ENCODE assay signal across 9 cellular contexts in the genomic region with DNA sequence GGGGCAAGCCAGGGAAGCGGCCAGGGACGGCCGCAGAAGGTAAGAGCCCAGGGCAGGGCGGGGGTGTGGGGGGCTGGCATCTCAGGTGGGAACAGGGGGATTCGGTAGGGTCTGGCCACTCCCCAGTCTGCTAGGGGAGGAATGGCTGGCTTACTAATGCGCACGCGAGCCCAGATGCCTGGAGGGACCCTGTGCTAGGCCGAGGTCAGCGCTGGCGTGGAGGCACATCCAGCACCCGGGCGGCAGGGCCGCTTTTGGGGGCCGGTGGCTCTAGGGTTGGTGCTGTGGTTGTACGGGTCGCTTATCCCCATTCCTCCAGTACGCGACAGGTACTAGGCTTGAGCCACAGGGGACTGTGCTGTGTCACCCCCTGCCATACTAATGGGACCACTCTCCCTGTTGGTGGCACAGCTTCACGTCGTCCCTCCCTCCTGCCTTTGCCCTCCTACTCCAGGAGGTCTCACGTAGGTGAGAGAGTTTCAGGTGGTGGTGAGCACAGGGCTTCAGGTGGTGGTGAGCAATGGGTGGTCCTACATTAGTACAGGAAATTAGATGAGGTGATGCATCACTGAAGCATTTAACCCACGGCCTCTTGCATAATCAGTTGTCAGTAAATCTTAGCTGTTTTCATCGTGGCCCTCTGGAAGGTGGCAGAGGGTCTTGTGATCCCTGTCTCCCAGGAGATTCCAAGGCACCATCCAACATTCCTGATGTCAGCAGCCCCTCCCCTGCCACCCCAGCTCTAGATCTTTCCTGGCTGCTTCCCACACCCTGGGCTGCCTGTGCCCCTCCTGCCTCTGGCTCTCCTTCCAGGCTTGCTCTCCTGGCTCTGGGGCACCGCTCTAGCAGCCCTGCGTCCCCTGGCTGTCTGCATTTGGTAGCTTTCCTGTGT. TPM values are rescaled to one million over a fixed set of nuclear protein-coding genes. Genes with fewer than 3 reads are reported as not detected.
DNase-seq lines count a peak whose midpoint lies in the region; ATAC-seq and TF ChIP-seq lines count a peak whose summit lies in the region.
"Had no signal": no experiment of that assay in that cellular context is flagged by ENCODE, and none has a peak within 500 bp of the region (broad histone marks: within the 10 kb centered on the region; RNA-seq: fewer than 3 reads in every experiment).

No MANE protein-coding gene starts in this region.

- TF ChIP-seq CTCF in astrocyte of the cerebellum (IDR thresholded peaks at IDR 0.05; ENCODE audit: low read depth, low read length, missing control alignments) (no peak), MM.1S (IDR thresholded peaks at IDR 0.05; ENCODE audit: low read length) (no peak)

- in situ Hi-C loops in astrocyte of the cerebellum (cut with HindIII; ENCODE audit: low sequenced_read_pairs), result no loop called here

- H3K4me2 ChIP-seq in skeletal muscle satellite cell (ENCODE audit: low read length) (peak overlapping the region; percentile 79), MM.1S (ENCODE audit: low read depth, low read length) (no peak overlapping the region)

- H3K4me3 Mint-ChIP-seq in activated T-cell treated with anti-CD3 and anti-CD28 coated beads, Interleukin-2, amount 50 U/mL, for 4 hours, result peak overlapping the region; percentile 77
- H3K4me3 Mint-ChIP-seq: dendritic cell treated with granulocyte-macrophage colony-stimulating factor and Interleukin-4, amounts not matched to agents 40 ng/mL and 50 ng/mL, for 4 days had no signal

- H3K9ac ChIP-seq in skeletal muscle satellite cell (ENCODE audit: low read depth, low read length), result peak overlapping the region; percentile 15
- no peak overlapping the region for H3K9ac ChIP-seq in MM.1S (ENCODE audit: low read length)

- H3K27me3 Mint-ChIP-seq in activated T-cell treated with anti-CD3 and anti-CD28 coated beads, Interleukin-2, amount 50 U/mL, for 4 hours (ENCODE audit: low read depth), result peaks cover 21% of the 10 kb centered on the region

- H4K20me1 ChIP-seq in MM.1S (ENCODE audit: insufficient read depth, low read length), result no peaks in the 10 kb centered on the region

- H3K9me2 ChIP-seq in MM.1S (replicated peaks; ENCODE audit: insufficient read depth, low read length), result no peaks in the 10 kb centered on the region

- H3K9me3 Mint-ChIP-seq in activated T-cell treated with anti-CD3 and anti-CD28 coated beads, Interleukin-2, amount 50 U/mL, for 4 hours, result no peaks in the 10 kb centered on the region
- H3K9me3 Mint-ChIP-seq: dendritic cell treated with granulocyte-macrophage colony-stimulating factor and Interleukin-4, amounts not matched to agents 40 ng/mL and 50 ng/mL, for 4 days had no signal

- peaks cover 37% of the 10 kb centered on the region for H3K4me1 ChIP-seq in skeletal muscle satellite cell (ENCODE audit: control insufficient read depth, insufficient read depth, low read length)
- H3K4me1 ChIP-seq in MM.1S (ENCODE audit: low read length), result no peaks in the 10 kb centered on the region

- H3K27me3 ChIP-seq in skeletal muscle satellite cell (ENCODE audit: control insufficient read depth, insufficient read depth, low read length), result no peaks in the 10 kb centered on the region
- H3K27me3 ChIP-seq in MM.1S (replicated peaks; ENCODE audit: insufficient read depth, low read length), result peaks cover 14% of the 10 kb centered on the region

- no peaks in the 10 kb centered on the region for H3K36me3 Mint-ChIP-seq in activated T-cell treated with anti-CD3 and anti-CD28 coated beads, Interleukin-2, amount 50 U/mL, for 4 hours (ENCODE audit: insufficient read depth)

- peak; percentile 35 to 36 for ATAC-seq in activated T-cell treated with anti-CD3 and anti-CD28 coated beads, Interleukin-2, amount 50 U/mL, for 4 hours
- ATAC-seq in GM21737 (IDR thresholded peaks at IDR 0.05; ENCODE audit: unreplicated experiment), result no peak

- no peaks in the 10 kb centered on the region for H3F3A ChIP-seq in MM.1S (ENCODE audit: insufficient read depth, low read length)

- H3K4me3 ChIP-seq in astrocyte of the cerebellum (ENCODE audit: low read depth, low read length) (peak overlapping the region; percentile 60), iPS-18c (ENCODE audit: insufficient read depth, low read depth, low read length) (peak overlapping the region; percentile 71), skeletal muscle satellite cell (ENCODE audit: low read length) (peak overlapping the region; percentile 16), MM.1S (ENCODE audit: low read length) (no peak overlapping the region)

- no peak overlapping the region for H2AFZ ChIP-seq in MM.1S (ENCODE audit: low read length)

- H3K27ac ChIP-seq in MM.1S (ENCODE audit: low read length), result no peak overlapping the region

- H3K9me3 ChIP-seq in iPS-18c (ENCODE audit: control insufficient read depth, insufficient read depth, low read length) (no peaks in the 10 kb centered on the region), skeletal muscle satellite cell (replicated peaks; ENCODE audit: low read length) (no peaks in the 10 kb centered on the region), MM.1S (replicated peaks; ENCODE audit: insufficient read depth, low read length) (no peaks in the 10 kb centered on the region)

- peaks cover 2% of the 10 kb centered on the region for H3K36me3 ChIP-seq in skeletal muscle satellite cell (ENCODE audit: insufficient read depth, low read length)
- no peaks in the 10 kb centered on the region for H3K36me3 ChIP-seq in MM.1S (replicated peaks; ENCODE audit: insufficient read depth, low read length)

- H3K4me1 Mint-ChIP-seq in activated T-cell treated with anti-CD3 and anti-CD28 coated beads, Interleukin-2, amount 50 U/mL, for 4 hours (ENCODE audit: low read depth), result peaks cover 15% of the 10 kb centered on the region

- no peak for DNase-seq in activated T-cell treated with anti-CD3 and anti-CD28 coated beads, Interleukin-2, amount 50 U/mL, for 4 hours
- no peak for DNase-seq in activated T-cell treated with anti-CD3 and anti-CD28 coated beads, Interleukin-2, amount 50 U/mL, for 1 hour
- no peak for DNase-seq in astrocyte of the cerebellum (ENCODE audit: low read depth)
- no peak for DNase-seq in MM.1S
- DNase-seq in stimulated activated CD8-positive, alpha-beta memory T cell treated with anti-CD3 and anti-CD28 coated beads, Interleukin-4, amount 100 ng/mL, for 48 hours, result no peak

- no peaks in the 10 kb centered on the region for H3K79me2 ChIP-seq in MM.1S (ENCODE audit: low read length)

RNA-seq across cellular contexts. Expression of gene AEBP1, which starts 1.0 kb away (rescaled TPM):
- 10 to 100 TPM; 26.7 to 36.3 (median 35.7) TPM for total RNA-seq in activated T-cell treated with anti-CD3 and anti-CD28 coated beads, Interleukin-2, amount 50 U/mL, for 4 hours
- total RNA-seq in skeletal muscle satellite cell (2012; rRNA removed), result 36.7 and 51.7 TPM in 2 replicates

RNA-seq across cellular contexts. Expression of gene POLD2, which starts 18.2 kb away (rescaled TPM):
- 100 to 1,000 TPM; 336 to 373 (median 346) TPM for total RNA-seq in activated T-cell treated with anti-CD3 and anti-CD28 coated beads, Interleukin-2, amount 50 U/mL, for 4 hours
- total RNA-seq in skeletal muscle satellite cell (2012; rRNA removed), result 143 and 171 TPM in 2 replicates

RNA-seq across cellular contexts. Expression of gene POLM, which starts 22.8 kb away (rescaled TPM):
- 10 to 100 TPM; 33.0 to 45.1 (median 37.7) TPM for total RNA-seq in activated T-cell treated with anti-CD3 and anti-CD28 coated beads, Interleukin-2, amount 50 U/mL, for 4 hours
- 16.0 and 23.8 TPM in 2 replicates for total RNA-seq in skeletal muscle satellite cell (2012; rRNA removed)

RNA-seq across cellular contexts. Expression of gene MYL7, which starts 36.0 kb away (rescaled TPM):
- under 1 TPM in 1 of 3 donors, not detected in 2; 0.55 TPM for total RNA-seq in activated T-cell treated with anti-CD3 and anti-CD28 coated beads, Interleukin-2, amount 50 U/mL, for 4 hours
- not detected in 2 replicates for total RNA-seq in skeletal muscle satellite cell (2012; rRNA removed)

RNA-seq across cellular contexts. Expression of gene PGAM2, which starts 39.8 kb away (rescaled TPM):
- total RNA-seq in activated T-cell treated with anti-CD3 and anti-CD28 coated beads, Interleukin-2, amount 50 U/mL, for 4 hours, result under 1 TPM in 1 of 3 donors, not detected in 2; 0.24 TPM
- 2.2 TPM in 1 of 2 replicates, not detected in the other for total RNA-seq in skeletal muscle satellite cell (2012; rRNA removed)
